17 cellular contexts compared by ENCODE assay signal in genomic region chr9:1173986-1174385, GRCh38.
"Had no signal": no experiment of that assay in that cellular context is flagged by ENCODE, and none has a peak within 500 bp of the region (broad histone marks: within the 10 kb centered on the region; RNA-seq: fewer than 3 reads in every experiment).

No MANE protein-coding gene starts in this region.

- DNase-seq: activated CD4-positive, alpha-beta T cell treated with anti-CD3 and anti-CD28 coated beads for 36 hours; activated CD4-positive, alpha-beta T cell treated with anti-CD3 and anti-CD28 coated beads, Interleukin-2, amount 50 U/mL, for 48 hours; activated gamma-delta T cell treated with Interleukin-2 at 50 U/mL for 16 hours; dermis blood vessel endothelial cell; effector memory CD4-positive, alpha-beta T cell; esophagus squamous epithelium; hypothalamus; lower lobe of right lung; natural killer cell; stimulated activated CD4-positive, alpha-beta T cell treated with anti-CD3 and anti-CD28 coated beads, Interleukin-4, amount 100 ng/mL, for 24 hours; stomach; upper lobe of left lung had no signal

- H3K36me3 ChIP-seq: esophagus squamous epithelium, lower lobe of right lung, stomach, upper lobe of left lung had no signal

- H3K4me1 ChIP-seq: esophagus squamous epithelium, lower lobe of right lung, stomach, upper lobe of left lung had no signal

- H3K27ac ChIP-seq: esophagus squamous epithelium, lower lobe of right lung, stomach, upper lobe of left lung had no signal

- H3K4me1 Mint-ChIP-seq: activated CD4-positive, alpha-beta T cell treated with anti-CD3 and anti-CD28 coated beads for 36 hours; stimulated activated effector memory CD8-positive, alpha-beta T cell treated with anti-CD3 and anti-CD28 coated beads, Interleukin-12 subunit alpha, Interleukin-12 subunit beta, amount 100 ng/mL, for 72 hours had no signal

- H3K9me3 ChIP-seq: esophagus squamous epithelium, upper lobe of left lung had no signal

- ATAC-seq: activated CD4-positive, alpha-beta T cell treated with anti-CD3 and anti-CD28 coated beads for 36 hours; natural killer cell; sciatic nerve; stimulated activated effector memory CD8-positive, alpha-beta T cell treated with anti-CD3 and anti-CD28 coated beads, Interleukin-12 subunit alpha, Interleukin-12 subunit beta, amount 100 ng/mL, for 72 hours had no signal

- FAIRE-seq: frontal cortex, keratinocyte had no signal

- H3K4me3 ChIP-seq: esophagus squamous epithelium, lower lobe of right lung, stomach, upper lobe of left lung had no signal

- H3K27ac Mint-ChIP-seq: activated CD4-positive, alpha-beta T cell treated with anti-CD3 and anti-CD28 coated beads for 36 hours; activated naive CD8-positive, alpha-beta T cell; natural killer cell; stimulated activated effector memory CD8-positive, alpha-beta T cell treated with anti-CD3 and anti-CD28 coated beads, Interleukin-12 subunit alpha, Interleukin-12 subunit beta, amount 100 ng/mL, for 72 hours had no signal

- H3K27me3 ChIP-seq: esophagus squamous epithelium, stomach, upper lobe of left lung had no signal

- H3K36me3 Mint-ChIP-seq: natural killer cell; stimulated activated effector memory CD8-positive, alpha-beta T cell treated with anti-CD3 and anti-CD28 coated beads, Interleukin-12 subunit alpha, Interleukin-12 subunit beta, amount 100 ng/mL, for 72 hours had no signal

- H3K4me3 Mint-ChIP-seq: activated CD4-positive, alpha-beta T cell treated with anti-CD3 and anti-CD28 coated beads for 36 hours; activated naive CD8-positive, alpha-beta T cell; natural killer cell; stimulated activated effector memory CD8-positive, alpha-beta T cell treated with anti-CD3 and anti-CD28 coated beads, Interleukin-12 subunit alpha, Interleukin-12 subunit beta, amount 100 ng/mL, for 72 hours had no signal
